Comparison of ENCODE assay signal across 15 cellular contexts in the genomic region with DNA sequence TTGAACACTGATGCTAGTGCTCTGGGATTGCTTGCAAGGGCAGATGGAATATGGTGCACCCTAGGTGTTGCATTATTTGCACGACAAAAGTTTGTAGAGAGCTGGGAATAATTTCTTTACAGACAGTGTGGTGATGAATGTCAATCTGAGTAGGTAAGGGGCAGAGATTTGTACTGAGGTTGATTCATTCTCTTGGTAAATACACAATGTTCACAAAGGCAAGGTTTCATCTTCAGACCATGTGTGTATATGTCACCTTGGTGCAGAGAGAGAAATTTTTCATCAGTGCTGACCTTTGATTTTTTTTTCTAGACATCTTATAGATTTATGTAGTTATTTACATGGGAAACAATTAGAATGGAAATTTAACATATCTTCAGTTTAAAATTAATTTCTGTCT. TPM values are rescaled to one million over a fixed set of nuclear protein-coding genes. Genes with fewer than 3 reads are reported as not detected.
DNase-seq lines count a peak whose midpoint lies in the region; ATAC-seq and TF ChIP-seq lines count a peak whose summit lies in the region.
"Had no signal": no experiment of that assay in that cellular context is flagged by ENCODE, and none has a peak within 500 bp of the region (broad histone marks: within the 10 kb centered on the region; RNA-seq: fewer than 3 reads in every experiment).

No MANE protein-coding gene starts in this region.

- H3K36me3 ChIP-seq in SU-DHL-6 (ENCODE audit: low read length) (peaks cover 81% of the 10 kb centered on the region), thymus (ENCODE audit: control insufficient read depth, insufficient read depth) (no peaks in the 10 kb centered on the region)

- peak overlapping the region; percentile 70 for H3K9ac ChIP-seq in SU-DHL-6 (ENCODE audit: low read length)
- H3K9ac ChIP-seq: GM23248 had no signal

- peaks cover 63% of the 10 kb centered on the region for H3F3A ChIP-seq in SU-DHL-6 (ENCODE audit: insufficient read depth)

- H4K20me1 ChIP-seq in SU-DHL-6 (ENCODE audit: low read depth, low read length), result no peaks in the 10 kb centered on the region

- no peaks in the 10 kb centered on the region for H3K9me2 ChIP-seq in SU-DHL-6 (replicated peaks; ENCODE audit: insufficient read depth, low read length)

- H3K27ac ChIP-seq in SU-DHL-6 (ENCODE audit: low read depth, low read length) (peak overlapping the region; percentile 100), thymus (ENCODE audit: low read depth) (no peak overlapping the region)
- H3K27ac ChIP-seq: coronary artery, epithelial cell of prostate, GM23248, SK-N-MC had no signal

- peaks cover 100% of the 10 kb centered on the region for H3K79me2 ChIP-seq in SU-DHL-6 (ENCODE audit: insufficient read depth, low read length)

- H3K27me3 ChIP-seq in SU-DHL-6 (ENCODE audit: low read length) (no peaks in the 10 kb centered on the region), thymus (ENCODE audit: control insufficient read depth, insufficient read depth) (no peaks in the 10 kb centered on the region)

- ATAC-seq in effector memory CD8-positive, alpha-beta T cell (replicated peaks), result no peak
- ATAC-seq in GM19467 (IDR thresholded peaks at IDR 0.05; ENCODE audit: unreplicated experiment), result no peak
- no peak for ATAC-seq in GM21390 (IDR thresholded peaks at IDR 0.05; ENCODE audit: unreplicated experiment)

- H2AFZ ChIP-seq in SU-DHL-6 (ENCODE audit: low read depth, low read length, severe bottlenecking), result no peak overlapping the region
- H2AFZ ChIP-seq: GM23248 had no signal

- 82% methylated on average over 1 of the region's 1 CpG for WGBS in thymus

- peaks cover 13% of the 10 kb centered on the region for H3K4me1 ChIP-seq in thymus (ENCODE audit: control insufficient read depth, insufficient read depth, low read length)

- CTCF ChIA-PET in activated naive CD4-positive, alpha-beta T cell treated with anti-CD3 and anti-CD28 coated beads, Interleukin-2, amount 10 ng/mL, durations not matched to agents 7 days and 5 days (lab: Charles Lee), result no interaction called here

- H3K27me3 Mint-ChIP-seq in activated naive CD4-positive, alpha-beta T cell treated with anti-CD3 and anti-CD28 coated beads, Interleukin-2, amount 10 ng/mL, durations not matched to agents 7 days and 5 days, result no peaks in the 10 kb centered on the region
- no peaks in the 10 kb centered on the region for H3K27me3 Mint-ChIP-seq in effector memory CD8-positive, alpha-beta T cell

- H3K4me3 Mint-ChIP-seq in activated naive CD4-positive, alpha-beta T cell treated with anti-CD3 and anti-CD28 coated beads, Interleukin-2, amount 10 ng/mL, durations not matched to agents 7 days and 5 days, result peak overlapping the region; percentile 92
- H3K4me3 Mint-ChIP-seq in effector memory CD8-positive, alpha-beta T cell, result peak overlapping the region; percentile 86 to 94

- peak overlapping the region; percentile 99 for H3K4me2 ChIP-seq in SU-DHL-6 (ENCODE audit: low read depth, low read length, poor library complexity, severe bottlenecking)

- peaks cover 65% of the 10 kb centered on the region for H3K36me3 Mint-ChIP-seq in activated naive CD4-positive, alpha-beta T cell treated with anti-CD3 and anti-CD28 coated beads, Interleukin-2, amount 10 ng/mL, durations not matched to agents 7 days and 5 days
- peaks cover 82% of the 10 kb centered on the region for H3K36me3 Mint-ChIP-seq in effector memory CD8-positive, alpha-beta T cell (ENCODE audit: insufficient read depth)

- peak overlapping the region; percentile 59 for H3K27ac Mint-ChIP-seq in activated naive CD4-positive, alpha-beta T cell treated with anti-CD3 and anti-CD28 coated beads, Interleukin-2, amount 10 ng/mL, durations not matched to agents 7 days and 5 days
- peak overlapping the region; percentile 91 to 97 for H3K27ac Mint-ChIP-seq in effector memory CD8-positive, alpha-beta T cell

- no peak for DNase-seq in activated naive CD4-positive, alpha-beta T cell treated with anti-CD3 and anti-CD28 coated beads, Interleukin-2, amount 10 ng/mL, durations not matched to agents 7 days and 5 days
- DNase-seq in activated naive CD4-positive, alpha-beta T cell treated with anti-CD3 and anti-CD28 coated beads, Interleukin-2, amount 50 U/mL, for 16 hours, result no peak
- DNase-seq in effector memory CD8-positive, alpha-beta T cell, result no peak
- DNase-seq in AG08395 (ENCODE audit: low spot score), result no peak
- DNase-seq: GM23248, NCI-H2029, NCI-H510A treated with DMSO at 0.1 percent for 48 hours, retina had no signal

- no peaks in the 10 kb centered on the region for H3K9me3 Mint-ChIP-seq in activated naive CD4-positive, alpha-beta T cell treated with anti-CD3 and anti-CD28 coated beads, Interleukin-2, amount 10 ng/mL, durations not matched to agents 7 days and 5 days
- no peaks in the 10 kb centered on the region for H3K9me3 Mint-ChIP-seq in effector memory CD8-positive, alpha-beta T cell

- H3K4me3 ChIP-seq in SU-DHL-6 (ENCODE audit: insufficient read depth, low read length, poor library complexity, severe bottlenecking) (peak overlapping the region; percentile 94), thymus (ENCODE audit: low read length) (peak overlapping the region; percentile 96)
- H3K4me3 ChIP-seq: coronary artery, GM23248, SK-N-MC had no signal

- TF ChIP-seq CTCF in SU-DHL-6 (IDR thresholded peaks at IDR 0.05; ENCODE audit: insufficient read depth, low read length, poor library complexity, severe bottlenecking), result no peak

- peaks cover 41% of the 10 kb centered on the region for H3K4me1 Mint-ChIP-seq in activated naive CD4-positive, alpha-beta T cell treated with anti-CD3 and anti-CD28 coated beads, Interleukin-2, amount 10 ng/mL, durations not matched to agents 7 days and 5 days
- peaks cover 26 to 47% of the 10 kb centered on the region in 2 donors for H3K4me1 Mint-ChIP-seq in effector memory CD8-positive, alpha-beta T cell (ENCODE audit: low read depth in 2 of 2)

- H3K9me3 ChIP-seq in SU-DHL-6 (ENCODE audit: insufficient read depth, low read length), result no peaks in the 10 kb centered on the region
- no peaks in the 10 kb centered on the region for H3K9me3 ChIP-seq in thymus (ENCODE audit: control insufficient read depth)

RNA-seq across cellular contexts. Expression of a gene that starts 5.0 kb away (rescaled TPM):
- 130 TPM for polyA plus RNA-seq in thymus
